Comparison of ENCODE assay signal across 1 cellular context in the genomic region with DNA sequence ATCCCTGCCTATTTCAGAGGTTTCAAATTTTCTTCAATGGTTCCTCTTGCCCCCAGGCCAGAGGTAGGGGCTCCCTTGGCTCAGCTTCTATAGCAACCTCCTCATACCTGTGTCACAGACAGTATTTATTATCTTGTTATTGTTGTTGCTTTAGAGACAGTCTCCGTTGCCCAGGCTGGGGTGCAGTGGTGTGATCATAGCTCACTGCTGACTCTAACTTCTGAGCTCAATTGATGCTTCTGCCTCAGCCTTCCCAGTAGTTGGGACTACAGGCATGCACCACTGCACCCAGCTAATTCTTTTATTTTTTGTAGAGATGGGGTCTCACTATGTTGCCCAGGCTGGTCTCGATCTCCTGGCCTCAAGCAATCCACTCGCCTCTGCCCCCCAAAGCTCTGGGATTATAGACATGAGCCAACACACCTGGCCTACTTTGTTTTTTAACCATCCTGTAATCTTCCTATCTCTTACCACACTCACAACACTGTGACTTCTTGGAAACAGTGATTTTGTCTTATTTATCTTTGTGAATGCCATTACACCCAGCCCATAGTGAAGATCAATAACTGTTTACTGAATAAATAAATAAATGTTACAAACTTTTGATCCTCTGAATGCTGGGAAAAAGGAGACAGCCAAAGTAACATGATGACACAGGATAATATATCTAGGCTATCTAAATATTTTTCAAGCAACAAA.
TF ChIP-seq lines count a peak whose summit lies in the region.

No MANE protein-coding gene starts in this region.

TF ChIP-seq in HepG2, 621 proteins besides CTCF, POLR2A, EP300 and RAD21 (continued from another document and continues in another):
- TF ChIP-seq ZNF75D (CRISPR knock-in tag; IDR thresholded peaks at IDR 0.05; ENCODE audit: borderline replicate concordance): no peak
- TF ChIP-seq, protein P1, sequence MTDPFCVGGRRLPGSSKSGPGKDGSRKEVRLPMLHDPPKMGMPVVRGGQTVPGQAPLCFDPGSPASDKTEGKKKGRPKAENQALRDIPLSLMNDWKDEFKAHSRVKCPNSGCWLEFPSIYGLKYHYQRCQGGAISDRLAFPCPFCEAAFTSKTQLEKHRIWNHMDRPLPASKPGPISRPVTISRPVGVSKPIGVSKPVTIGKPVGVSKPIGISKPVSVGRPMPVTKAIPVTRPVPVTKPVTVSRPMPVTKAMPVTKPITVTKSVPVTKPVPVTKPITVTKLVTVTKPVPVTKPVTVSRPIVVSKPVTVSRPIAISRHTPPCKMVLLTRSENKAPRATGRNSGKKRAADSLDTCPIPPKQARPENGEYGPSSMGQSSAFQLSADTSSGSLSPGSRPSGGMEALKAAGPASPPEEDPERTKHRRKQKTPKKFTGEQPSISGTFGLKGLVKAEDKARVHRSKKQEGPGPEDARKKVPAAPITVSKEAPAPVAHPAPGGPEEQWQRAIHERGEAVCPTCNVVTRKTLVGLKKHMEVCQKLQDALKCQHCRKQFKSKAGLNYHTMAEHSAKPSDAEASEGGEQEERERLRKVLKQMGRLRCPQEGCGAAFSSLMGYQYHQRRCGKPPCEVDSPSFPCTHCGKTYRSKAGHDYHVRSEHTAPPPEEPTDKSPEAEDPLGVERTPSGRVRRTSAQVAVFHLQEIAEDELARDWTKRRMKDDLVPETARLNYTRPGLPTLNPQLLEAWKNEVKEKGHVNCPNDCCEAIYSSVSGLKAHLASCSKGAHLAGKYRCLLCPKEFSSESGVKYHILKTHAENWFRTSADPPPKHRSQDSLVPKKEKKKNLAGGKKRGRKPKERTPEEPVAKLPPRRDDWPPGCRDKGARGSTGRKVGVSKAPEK (CRISPR knock-in tag; IDR thresholded peaks at IDR 0.05; ENCODE audit: borderline replicate concordance): no peak
- TF ChIP-seq GATA4 (IDR thresholded peaks at IDR 0.05; ENCODE audit: borderline replicate concordance, low read depth): no peak
- TF ChIP-seq HNRNPLL (IDR thresholded peaks at IDR 0.05; ENCODE audit: low read depth, low read length, poor library complexity, severe bottlenecking): no peak
- no peak for TF ChIP-seq NKX3-1 (CRISPR knock-in tag; IDR thresholded peaks at IDR 0.05)
- TF ChIP-seq, protein P2, sequence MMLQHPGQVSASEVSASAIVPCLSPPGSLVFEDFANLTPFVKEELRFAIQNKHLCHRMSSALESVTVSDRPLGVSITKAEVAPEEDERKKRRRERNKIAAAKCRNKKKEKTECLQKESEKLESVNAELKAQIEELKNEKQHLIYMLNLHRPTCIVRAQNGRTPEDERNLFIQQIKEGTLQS (CRISPR knock-in tag; IDR thresholded peaks at IDR 0.05): no peak
- TF ChIP-seq NBN (conservative IDR thresholded peaks at IDR 0.05): no peak
- TF ChIP-seq, protein P3, sequence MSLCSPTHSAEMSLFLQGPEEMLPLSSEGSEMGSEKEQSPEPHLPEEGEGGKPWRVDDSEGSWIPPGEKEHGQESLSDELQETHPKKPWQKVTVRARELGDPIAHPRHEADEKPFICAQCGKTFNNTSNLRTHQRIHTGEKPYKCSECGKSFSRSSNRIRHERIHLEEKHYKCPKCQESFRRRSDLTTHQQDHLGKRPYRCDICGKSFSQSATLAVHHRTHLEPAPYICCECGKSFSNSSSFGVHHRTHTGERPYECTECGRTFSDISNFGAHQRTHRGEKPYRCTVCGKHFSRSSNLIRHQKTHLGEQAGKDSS (CRISPR knock-in tag; IDR thresholded peaks at IDR 0.05; ENCODE audit: borderline replicate concordance, low read depth): no peak
- TF ChIP-seq, protein P4, sequence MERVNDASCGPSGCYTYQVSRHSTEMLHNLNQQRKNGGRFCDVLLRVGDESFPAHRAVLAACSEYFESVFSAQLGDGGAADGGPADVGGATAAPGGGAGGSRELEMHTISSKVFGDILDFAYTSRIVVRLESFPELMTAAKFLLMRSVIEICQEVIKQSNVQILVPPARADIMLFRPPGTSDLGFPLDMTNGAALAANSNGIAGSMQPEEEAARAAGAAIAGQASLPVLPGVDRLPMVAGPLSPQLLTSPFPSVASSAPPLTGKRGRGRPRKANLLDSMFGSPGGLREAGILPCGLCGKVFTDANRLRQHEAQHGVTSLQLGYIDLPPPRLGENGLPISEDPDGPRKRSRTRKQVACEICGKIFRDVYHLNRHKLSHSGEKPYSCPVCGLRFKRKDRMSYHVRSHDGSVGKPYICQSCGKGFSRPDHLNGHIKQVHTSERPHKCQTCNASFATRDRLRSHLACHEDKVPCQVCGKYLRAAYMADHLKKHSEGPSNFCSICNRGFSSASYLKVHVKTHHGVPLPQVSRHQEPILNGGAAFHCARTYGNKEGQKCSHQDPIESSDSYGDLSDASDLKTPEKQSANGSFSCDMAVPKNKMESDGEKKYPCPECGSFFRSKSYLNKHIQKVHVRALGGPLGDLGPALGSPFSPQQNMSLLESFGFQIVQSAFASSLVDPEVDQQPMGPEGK (CRISPR knock-in tag; IDR thresholded peaks at IDR 0.05): no peak
- TF ChIP-seq FOXA1 (IDR thresholded peaks at IDR 0.05): peak; percentile 38; the same call in 1 of the 2 replicates
- TF ChIP-seq FOXA1 (CRISPR knock-in tag; IDR thresholded peaks at IDR 0.05): 0 out of 2 replicates have a peak, but pooled peaks have one; percentile 15
- TF ChIP-seq REL (CRISPR knock-in tag; conservative IDR thresholded peaks at IDR 0.05): no peak
- no peak for TF ChIP-seq ZNF124 (CRISPR knock-in tag; IDR thresholded peaks at IDR 0.05)
- TF ChIP-seq ZNF383 (CRISPR knock-in tag; IDR thresholded peaks at IDR 0.05; ENCODE audit: borderline replicate concordance): no peak
- no peak for TF ChIP-seq ZNF225 (CRISPR knock-in tag; IDR thresholded peaks at IDR 0.05)
- no peak for TF ChIP-seq PAX8 (CRISPR knock-in tag; IDR thresholded peaks at IDR 0.05; ENCODE audit: borderline replicate concordance)
- TF ChIP-seq ZNF296 (CRISPR knock-in tag; conservative IDR thresholded peaks at IDR 0.05): no peak
- TF ChIP-seq HOXA7 (CRISPR knock-in tag; IDR thresholded peaks at IDR 0.05): no peak
- no peak for TF ChIP-seq CCAR2 (optimal IDR thresholded peaks at IDR 0.05; ENCODE audit: low read depth, low read length)
- TF ChIP-seq, protein P5, sequence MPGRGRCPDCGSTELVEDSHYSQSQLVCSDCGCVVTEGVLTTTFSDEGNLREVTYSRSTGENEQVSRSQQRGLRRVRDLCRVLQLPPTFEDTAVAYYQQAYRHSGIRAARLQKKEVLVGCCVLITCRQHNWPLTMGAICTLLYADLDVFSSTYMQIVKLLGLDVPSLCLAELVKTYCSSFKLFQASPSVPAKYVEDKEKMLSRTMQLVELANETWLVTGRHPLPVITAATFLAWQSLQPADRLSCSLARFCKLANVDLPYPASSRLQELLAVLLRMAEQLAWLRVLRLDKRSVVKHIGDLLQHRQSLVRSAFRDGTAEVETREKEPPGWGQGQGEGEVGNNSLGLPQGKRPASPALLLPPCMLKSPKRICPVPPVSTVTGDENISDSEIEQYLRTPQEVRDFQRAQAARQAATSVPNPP (CRISPR knock-in tag; IDR thresholded peaks at IDR 0.05): no peak
- no peak for TF ChIP-seq PHF21A (CRISPR knock-in tag; IDR thresholded peaks at IDR 0.05)
- TF ChIP-seq THYN1 (CRISPR knock-in tag; IDR thresholded peaks at IDR 0.05; ENCODE audit: borderline replicate concordance, low read depth): no peak
- TF ChIP-seq, protein P6, sequence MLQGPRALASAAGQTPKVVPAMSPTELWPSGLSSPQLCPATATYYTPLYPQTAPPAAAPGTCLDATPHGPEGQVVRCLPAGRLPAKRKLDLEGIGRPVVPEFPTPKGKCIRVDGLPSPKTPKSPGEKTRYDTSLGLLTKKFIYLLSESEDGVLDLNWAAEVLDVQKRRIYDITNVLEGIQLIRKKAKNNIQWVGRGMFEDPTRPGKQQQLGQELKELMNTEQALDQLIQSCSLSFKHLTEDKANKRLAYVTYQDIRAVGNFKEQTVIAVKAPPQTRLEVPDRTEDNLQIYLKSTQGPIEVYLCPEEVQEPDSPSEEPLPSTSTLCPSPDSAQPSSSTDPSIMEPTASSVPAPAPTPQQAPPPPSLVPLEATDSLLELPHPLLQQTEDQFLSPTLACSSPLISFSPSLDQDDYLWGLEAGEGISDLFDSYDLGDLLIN (CRISPR knock-in tag; IDR thresholded peaks at IDR 0.05; ENCODE audit: borderline replicate concordance): no peak
- no peak for TF ChIP-seq MAFK (conservative IDR thresholded peaks at IDR 0.05 in 1 of 2, IDR thresholded peaks at IDR 0.05 in 1 of 2; ENCODE audit: low read length in 2 of 2)
- TF ChIP-seq, protein P7, sequence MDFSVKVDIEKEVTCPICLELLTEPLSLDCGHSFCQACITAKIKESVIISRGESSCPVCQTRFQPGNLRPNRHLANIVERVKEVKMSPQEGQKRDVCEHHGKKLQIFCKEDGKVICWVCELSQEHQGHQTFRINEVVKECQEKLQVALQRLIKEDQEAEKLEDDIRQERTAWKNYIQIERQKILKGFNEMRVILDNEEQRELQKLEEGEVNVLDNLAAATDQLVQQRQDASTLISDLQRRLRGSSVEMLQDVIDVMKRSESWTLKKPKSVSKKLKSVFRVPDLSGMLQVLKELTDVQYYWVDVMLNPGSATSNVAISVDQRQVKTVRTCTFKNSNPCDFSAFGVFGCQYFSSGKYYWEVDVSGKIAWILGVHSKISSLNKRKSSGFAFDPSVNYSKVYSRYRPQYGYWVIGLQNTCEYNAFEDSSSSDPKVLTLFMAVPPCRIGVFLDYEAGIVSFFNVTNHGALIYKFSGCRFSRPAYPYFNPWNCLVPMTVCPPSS (IDR thresholded peaks at IDR 0.05): no peak
- no peak for TF ChIP-seq SMAD1 (CRISPR knock-in tag; IDR thresholded peaks at IDR 0.05; ENCODE audit: borderline replicate concordance, low read depth)
- TF ChIP-seq, protein P8, sequence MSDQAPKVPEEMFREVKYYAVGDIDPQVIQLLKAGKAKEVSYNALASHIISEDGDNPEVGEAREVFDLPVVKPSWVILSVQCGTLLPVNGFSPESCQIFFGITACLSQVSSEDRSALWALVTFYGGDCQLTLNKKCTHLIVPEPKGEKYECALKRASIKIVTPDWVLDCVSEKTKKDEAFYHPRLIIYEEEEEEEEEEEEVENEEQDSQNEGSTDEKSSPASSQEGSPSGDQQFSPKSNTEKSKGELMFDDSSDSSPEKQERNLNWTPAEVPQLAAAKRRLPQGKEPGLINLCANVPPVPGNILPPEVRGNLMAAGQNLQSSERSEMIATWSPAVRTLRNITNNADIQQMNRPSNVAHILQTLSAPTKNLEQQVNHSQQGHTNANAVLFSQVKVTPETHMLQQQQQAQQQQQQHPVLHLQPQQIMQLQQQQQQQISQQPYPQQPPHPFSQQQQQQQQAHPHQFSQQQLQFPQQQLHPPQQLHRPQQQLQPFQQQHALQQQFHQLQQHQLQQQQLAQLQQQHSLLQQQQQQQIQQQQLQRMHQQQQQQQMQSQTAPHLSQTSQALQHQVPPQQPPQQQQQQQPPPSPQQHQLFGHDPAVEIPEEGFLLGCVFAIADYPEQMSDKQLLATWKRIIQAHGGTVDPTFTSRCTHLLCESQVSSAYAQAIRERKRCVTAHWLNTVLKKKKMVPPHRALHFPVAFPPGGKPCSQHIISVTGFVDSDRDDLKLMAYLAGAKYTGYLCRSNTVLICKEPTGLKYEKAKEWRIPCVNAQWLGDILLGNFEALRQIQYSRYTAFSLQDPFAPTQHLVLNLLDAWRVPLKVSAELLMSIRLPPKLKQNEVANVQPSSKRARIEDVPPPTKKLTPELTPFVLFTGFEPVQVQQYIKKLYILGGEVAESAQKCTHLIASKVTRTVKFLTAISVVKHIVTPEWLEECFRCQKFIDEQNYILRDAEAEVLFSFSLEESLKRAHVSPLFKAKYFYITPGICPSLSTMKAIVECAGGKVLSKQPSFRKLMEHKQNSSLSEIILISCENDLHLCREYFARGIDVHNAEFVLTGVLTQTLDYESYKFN (CRISPR knock-in tag; conservative IDR thresholded peaks at IDR 0.05): no peak
- TF ChIP-seq HDAC1 (CRISPR knock-in tag; IDR thresholded peaks at IDR 0.05): no peak
- TF ChIP-seq, protein P9, sequence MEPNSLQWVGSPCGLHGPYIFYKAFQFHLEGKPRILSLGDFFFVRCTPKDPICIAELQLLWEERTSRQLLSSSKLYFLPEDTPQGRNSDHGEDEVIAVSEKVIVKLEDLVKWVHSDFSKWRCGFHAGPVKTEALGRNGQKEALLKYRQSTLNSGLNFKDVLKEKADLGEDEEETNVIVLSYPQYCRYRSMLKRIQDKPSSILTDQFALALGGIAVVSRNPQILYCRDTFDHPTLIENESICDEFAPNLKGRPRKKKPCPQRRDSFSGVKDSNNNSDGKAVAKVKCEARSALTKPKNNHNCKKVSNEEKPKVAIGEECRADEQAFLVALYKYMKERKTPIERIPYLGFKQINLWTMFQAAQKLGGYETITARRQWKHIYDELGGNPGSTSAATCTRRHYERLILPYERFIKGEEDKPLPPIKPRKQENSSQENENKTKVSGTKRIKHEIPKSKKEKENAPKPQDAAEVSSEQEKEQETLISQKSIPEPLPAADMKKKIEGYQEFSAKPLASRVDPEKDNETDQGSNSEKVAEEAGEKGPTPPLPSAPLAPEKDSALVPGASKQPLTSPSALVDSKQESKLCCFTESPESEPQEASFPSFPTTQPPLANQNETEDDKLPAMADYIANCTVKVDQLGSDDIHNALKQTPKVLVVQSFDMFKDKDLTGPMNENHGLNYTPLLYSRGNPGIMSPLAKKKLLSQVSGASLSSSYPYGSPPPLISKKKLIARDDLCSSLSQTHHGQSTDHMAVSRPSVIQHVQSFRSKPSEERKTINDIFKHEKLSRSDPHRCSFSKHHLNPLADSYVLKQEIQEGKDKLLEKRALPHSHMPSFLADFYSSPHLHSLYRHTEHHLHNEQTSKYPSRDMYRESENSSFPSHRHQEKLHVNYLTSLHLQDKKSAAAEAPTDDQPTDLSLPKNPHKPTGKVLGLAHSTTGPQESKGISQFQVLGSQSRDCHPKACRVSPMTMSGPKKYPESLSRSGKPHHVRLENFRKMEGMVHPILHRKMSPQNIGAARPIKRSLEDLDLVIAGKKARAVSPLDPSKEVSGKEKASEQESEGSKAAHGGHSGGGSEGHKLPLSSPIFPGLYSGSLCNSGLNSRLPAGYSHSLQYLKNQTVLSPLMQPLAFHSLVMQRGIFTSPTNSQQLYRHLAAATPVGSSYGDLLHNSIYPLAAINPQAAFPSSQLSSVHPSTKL (CRISPR knock-in tag; IDR thresholded peaks at IDR 0.05): peak; percentile 79
- no peak for TF ChIP-seq ZNF607 (CRISPR knock-in tag; IDR thresholded peaks at IDR 0.05; ENCODE audit: borderline replicate concordance)
- TF ChIP-seq MIER2 (CRISPR knock-in tag; IDR thresholded peaks at IDR 0.05): no peak
- no peak for TF ChIP-seq ATRX (CRISPR knock-in tag; IDR thresholded peaks at IDR 0.05; ENCODE audit: borderline replicate concordance)
- TF ChIP-seq, protein P10, sequence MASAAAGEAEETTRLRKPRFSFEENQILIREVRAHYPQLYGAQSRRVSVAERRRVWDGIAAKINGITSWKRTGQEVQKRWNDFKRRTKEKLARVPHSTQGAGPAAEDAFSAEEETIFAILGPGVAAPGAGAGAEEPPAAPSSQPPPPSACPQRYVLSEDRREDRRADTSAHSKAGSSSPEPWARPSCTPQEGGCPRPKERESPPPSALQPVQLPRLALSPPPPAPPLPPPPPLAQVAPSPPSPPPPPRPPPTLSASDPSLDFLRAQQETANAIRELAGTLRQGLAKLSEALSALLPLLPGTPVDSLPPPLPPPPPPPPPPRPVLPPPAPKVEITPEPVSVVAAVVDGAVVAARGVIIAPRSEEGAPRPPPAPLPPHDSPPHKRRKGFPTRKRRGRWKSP (CRISPR knock-in tag; IDR thresholded peaks at IDR 0.05): no peak; the same call in 1 of the 2 replicates
- no peak for TF ChIP-seq NFE2L2 (IDR thresholded peaks at IDR 0.05; ENCODE audit: low read length)
- no peak for TF ChIP-seq KAT2B (IDR thresholded peaks at IDR 0.05; ENCODE audit: borderline replicate concordance, low read depth, low read length)
